Comparison of ENCODE assay signal across 28 cellular contexts in the genomic region with DNA sequence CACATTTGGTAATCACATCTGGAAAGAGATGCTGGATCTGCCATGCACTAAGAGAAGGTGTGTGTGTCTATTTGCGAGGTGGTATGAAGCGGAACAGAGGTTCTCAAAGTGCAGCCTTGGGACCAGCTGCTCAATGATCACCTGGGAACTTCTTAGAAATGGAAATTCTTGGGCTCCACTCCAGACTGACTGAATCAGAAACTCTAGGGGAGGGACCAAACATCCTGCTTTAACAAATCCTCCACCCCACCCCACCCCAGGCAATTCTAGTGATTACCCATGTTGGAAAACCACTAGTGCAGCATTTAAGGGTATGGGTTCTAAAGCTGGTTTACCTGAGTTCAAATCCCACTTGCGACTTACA.
A peak's percentile ranks its signal among the peaks of the same experiment; 100 is the strongest.
DNase-seq lines count a peak whose midpoint lies in the region; ATAC-seq and TF ChIP-seq lines count a peak whose summit lies in the region.
"Had no signal": no experiment of that assay in that cellular context is flagged by ENCODE, and none has a peak within 500 bp of the region (broad histone marks: within the 10 kb centered on the region; RNA-seq: fewer than 3 reads in every experiment).

No MANE protein-coding gene starts in this region.

- H4K20me1 ChIP-seq in OCI-LY3 (ENCODE audit: insufficient read depth, low read length) = no peaks in the 10 kb centered on the region

- no peaks in the 10 kb centered on the region for H3K36me3 Mint-ChIP-seq in endodermal cell (ENCODE audit: low read depth)
- H3K36me3 Mint-ChIP-seq: memory B cell had no signal

- H3K79me2 ChIP-seq in OCI-LY3 (ENCODE audit: low read length) = no peaks in the 10 kb centered on the region

- H3K27ac ChIP-seq in OCI-LY3 (ENCODE audit: low read length) (no peak overlapping the region), endodermal cell (ENCODE audit: low read depth, low read length) (no peak overlapping the region), left lung (no peak overlapping the region)
- H3K27ac ChIP-seq: ascending aorta, coronary artery, gastroesophageal sphincter, pancreas, SJCRH30, spleen, tibial nerve, WERI-Rb-1 had no signal

- no peak overlapping the region for H3K4me3 Mint-ChIP-seq in endodermal cell
- H3K4me3 Mint-ChIP-seq: CD8-positive, alpha-beta memory T cell; memory B cell had no signal

- H3K9me3 ChIP-seq in OCI-LY3 (ENCODE audit: insufficient read depth, low read length) (no peaks in the 10 kb centered on the region), endodermal cell (ENCODE audit: control insufficient read depth, low read length) (peaks cover 3% of the 10 kb centered on the region), left lung (no peaks in the 10 kb centered on the region)
- H3K9me3 ChIP-seq: ascending aorta, gastroesophageal sphincter, pancreas, Peyer's patch, SJCRH30, spleen, stomach, tibial nerve had no signal

- H3K4me2 ChIP-seq in OCI-LY3 (ENCODE audit: low read length) = peak overlapping the region; percentile 69

- no peak for TF ChIP-seq CTCF in OCI-LY3 (IDR thresholded peaks at IDR 0.05; ENCODE audit: low read depth, low read length)
- TF ChIP-seq CTCF in endodermal cell (conservative IDR thresholded peaks at IDR 0.05) = no peak
- no peak for TF ChIP-seq CTCF in left lung (IDR thresholded peaks at IDR 0.05)

- H2AFZ ChIP-seq in OCI-LY3 (ENCODE audit: low read depth, low read length) = no peak overlapping the region

- H3K27ac Mint-ChIP-seq in endodermal cell = no peak overlapping the region
- H3K27ac Mint-ChIP-seq: memory B cell had no signal

- H3K27me3 Mint-ChIP-seq in endodermal cell (ENCODE audit: insufficient read depth) = peaks cover 31% of the 10 kb centered on the region

- H3K4me1 Mint-ChIP-seq in endodermal cell = peaks cover 11% of the 10 kb centered on the region

- H3K9me3 Mint-ChIP-seq in endodermal cell = no peaks in the 10 kb centered on the region
- H3K9me3 Mint-ChIP-seq: CD8-positive, alpha-beta memory T cell; memory B cell had no signal

- H3K4me3 ChIP-seq in OCI-LY3 (ENCODE audit: low read length) (peak overlapping the region; percentile 42; the same call in 1 of the 2 replicates), endodermal cell (ENCODE audit: low read length) (no peak overlapping the region), left lung (no peak overlapping the region)
- H3K4me3 ChIP-seq: ascending aorta, coronary artery, gastroesophageal sphincter, pancreas, Peyer's patch, SJCRH30, spleen, stomach, tibial nerve had no signal

- WGBS in endodermal cell (ENCODE audit: insufficient coverage in 1 of 2, insufficient read length in 1 of 2), 2 experiments = 89 to 93% methylated on average over 2 to 3 of the region's 3 CpGs

- H3K27me3 ChIP-seq in OCI-LY3 (ENCODE audit: low read depth, low read length) (no peaks in the 10 kb centered on the region), endodermal cell (ENCODE audit: control insufficient read depth, insufficient read depth, low read length, poor library complexity, severe bottlenecking) (peaks cover 22% of the 10 kb centered on the region), left lung (no peaks in the 10 kb centered on the region)
- H3K27me3 ChIP-seq: ascending aorta, gastroesophageal sphincter, pancreas, Peyer's patch, SJCRH30, spleen, stomach, tibial nerve had no signal

- intact Hi-C loops in left lung (cut with DNase I) = no loop called here

- H3K4me1 ChIP-seq in OCI-LY3 (ENCODE audit: low read length) (peaks cover 23% of the 10 kb centered on the region), endodermal cell (ENCODE audit: control insufficient read depth, insufficient read depth, low read length) (no peaks in the 10 kb centered on the region), left lung (peaks cover 2 to 29% of the 10 kb centered on the region in 2 donors)
- H3K4me1 ChIP-seq: ascending aorta had no signal

- peak; percentile 42 for ATAC-seq in left lung
- ATAC-seq in stimulated activated naive CD8-positive, alpha-beta T cell treated with anti-CD3 and anti-CD28 coated beads, Interleukin-15, Interleukin-2, amounts not matched to agents 100 U/mL and 50 U/mL, for 24 hours = no peak
- ATAC-seq: gastroesophageal sphincter had no signal

- DNase-seq in A172 (ENCODE audit: low spot score) (peak; percentile 42), endodermal cell (peak; percentile 22), left lung (no peak), NCI-H2196 (lab: John Stamatoyannopoulos, UW; ENCODE audit: unreplicated experiment) (no peak), iPS-NIHi7 (ENCODE audit: extremely low spot score) (no peak), SW480 (ENCODE audit: low spot score) (no peak)
- DNase-seq in stimulated activated naive CD8-positive, alpha-beta T cell treated with anti-CD3 and anti-CD28 coated beads, Interleukin-15, Interleukin-2, amounts not matched to agents 100 U/mL and 50 U/mL, for 24 hours = no peak
- DNase-seq: activated CD4-positive, alpha-beta T cell treated with anti-CD3 and anti-CD28 coated beads for 48 hours; caudate nucleus; CD8-positive, alpha-beta memory T cell; effector memory CD4-positive, alpha-beta T cell; HCEC 1CT; NCI-H2081 treated with DMSO at 0.1 percent for 48 hours; NCI-H69; pancreas; right cardiac atrium; SJCRH30; spleen; SW 1271; WERI-Rb-1 had no signal

- H3K36me3 ChIP-seq in OCI-LY3 (replicated peaks; ENCODE audit: low read depth, low read length) (no peaks in the 10 kb centered on the region), endodermal cell (ENCODE audit: control insufficient read depth, insufficient read depth, low read length) (no peaks in the 10 kb centered on the region), left lung (no peaks in the 10 kb centered on the region)
- H3K36me3 ChIP-seq: ascending aorta, gastroesophageal sphincter, pancreas, Peyer's patch, SJCRH30, spleen, stomach, tibial nerve, WERI-Rb-1 had no signal

- H3K9ac ChIP-seq in OCI-LY3 (ENCODE audit: low read length) = no peak overlapping the region
- H3K9ac ChIP-seq in endodermal cell (ENCODE audit: extremely low read depth, low read length, poor library complexity, severe bottlenecking) = no peak overlapping the region

Comparison
In these comparisons a context has a peak if more than half of its experiments do, and no peak if none do; other contexts are left out.
1. DNase-seq: peak in A172 (single experiment) and endodermal cell (single experiment); none in left lung (0 of 2), NCI-H2196 (single experiment), iPS-NIHi7 (single experiment), SW480 (single experiment) and stimulated activated naive CD8-positive, alpha-beta T cell treated with anti-CD3 and anti-CD28 coated beads, Interleukin-15, Interleukin-2, amounts not matched to agents 100 U/mL and 50 U/mL, for 24 hours (single experiment).